1 cellular context compared by ENCODE assay signal in genomic region chr12:12349711-12350665, GRCh38.
TF ChIP-seq lines count a peak whose summit lies in the region.

TSS of gene MANSC1 (minus strand) at chr12:12350242. CDS start at chr12:12343314, 6,928 bp downstream.

TF ChIP-seq in SK-N-SH, 30 proteins besides CTCF, POLR2A, EP300 and RAD21 (continued from another document):
- TF ChIP-seq FOSL2 (IDR thresholded peaks at IDR 0.05; ENCODE audit: borderline replicate concordance, low read depth) = no peak
- TF ChIP-seq MEF2A (IDR thresholded peaks at IDR 0.05; ENCODE audit: borderline replicate concordance, low read depth) = no peak
- TF ChIP-seq MXI1 (IDR thresholded peaks at IDR 0.05; ENCODE audit: low read depth, low read length) = peak; percentile 80; the same call in 1 of the 2 replicates
- no peak for TF ChIP-seq YY1 (IDR thresholded peaks at IDR 0.05; ENCODE audit: low read depth)
- TF ChIP-seq ZBTB33 (IDR thresholded peaks at IDR 0.05; ENCODE audit: borderline replicate concordance, low read depth) = no peak
- no peak for TF ChIP-seq IRF3 (IDR thresholded peaks at IDR 0.05; ENCODE audit: low read depth, low read length)
- no peak for TF ChIP-seq USF1 (IDR thresholded peaks at IDR 0.05; ENCODE audit: borderline replicate concordance, low read depth)
- no peak for TF ChIP-seq TCF12 (IDR thresholded peaks at IDR 0.05)
